12 cellular contexts compared by ENCODE assay signal in genomic region chr1:201258763-201259230, GRCh38. TPM values are rescaled to one million over a fixed set of nuclear protein-coding genes. Genes with fewer than 3 reads are reported as not detected.
"Had no signal": no experiment of that assay in that cellular context is flagged by ENCODE, and none has a peak within 500 bp of the region (broad histone marks: within the 10 kb centered on the region; RNA-seq: fewer than 3 reads in every experiment).

No MANE protein-coding gene starts in this region.

- H3K36me3 ChIP-seq: colonic mucosa, pancreas, stomach, thoracic aorta had no signal

- H3K27ac ChIP-seq: colonic mucosa, pancreas, stomach, thoracic aorta had no signal

- H3K4me3 Mint-ChIP-seq: memory B cell, neural crest cell had no signal

- H3K4me3 ChIP-seq: thoracic aorta had no signal

- H3K27me3 ChIP-seq: colonic mucosa, pancreas had no signal

- H3K4me1 Mint-ChIP-seq: memory B cell had no signal

- DNase-seq: activated CD4-positive, alpha-beta T cell treated with anti-CD3 and anti-CD28 coated beads, Interleukin-2, amount 50 U/mL, for 4 hours; activated naive CD4-positive, alpha-beta T cell treated with Interleukin-2 at 50 U/mL for 16 hours; colonic mucosa; effector CD4-positive, alpha-beta T cell; hypothalamus; stomach had no signal

- H3K9me3 Mint-ChIP-seq: memory B cell, neural crest cell had no signal

- H3K36me3 Mint-ChIP-seq: memory B cell had no signal

- H3K27ac Mint-ChIP-seq: memory B cell had no signal

- ATAC-seq: left lobe of liver had no signal

- H3K4me1 ChIP-seq: pancreas had no signal

- H3K9me3 ChIP-seq: colonic mucosa, pancreas, stomach, thoracic aorta had no signal

RNA-seq across cellular contexts. Expression of gene PKP1, which starts 24.5 kb away (rescaled TPM):
- total RNA-seq: neural crest cell; T-helper 2 cell treated with Interferon-gamma antibody and Interleukin-4, amounts not matched to agents 100 ng/mL and 5 ng/mL, for 36 hours had no signal
